In the genomic region with DNA sequence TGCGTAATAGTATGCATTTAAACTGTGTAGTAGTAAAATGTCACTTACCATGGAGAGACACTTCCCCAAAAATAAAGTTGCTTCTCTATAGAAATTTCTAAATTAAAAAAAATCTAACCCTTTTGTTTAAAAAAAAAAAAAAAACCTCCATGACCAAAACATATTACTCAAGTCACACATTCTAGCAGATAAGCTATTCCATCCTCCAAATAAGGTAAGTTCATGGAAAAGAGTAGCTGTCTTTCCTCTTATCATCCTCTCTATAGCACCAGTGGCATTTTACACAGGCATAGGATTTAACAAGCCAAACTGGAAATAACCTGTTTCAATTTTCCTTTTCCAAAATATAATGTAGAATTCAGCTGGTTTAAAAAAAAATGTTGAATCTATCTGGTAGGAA, we compare ENCODE assay signal across 18 cellular contexts. TPM values are rescaled to one million over a fixed set of nuclear protein-coding genes. Genes with fewer than 3 reads are reported as not detected.
DNase-seq lines count a peak whose midpoint lies in the region; ATAC-seq, FAIRE-seq and TF ChIP-seq lines count a peak whose summit lies in the region.
"Had no signal": no experiment of that assay in that cellular context is flagged by ENCODE, and none has a peak within 500 bp of the region (broad histone marks: within the 10 kb centered on the region; RNA-seq: fewer than 3 reads in every experiment).

No MANE protein-coding gene starts in this region.

- dilution Hi-C loops in IMR-90 (cut with HindIII; ENCODE audit: low sequenced_read_pairs, unreplicated experiment) = no loop called here

- H3K14ac ChIP-seq in IMR-90 (replicated peaks; ENCODE audit: low read depth, low read length) = no peak overlapping the region

- H3K4me1 ChIP-seq in IMR-90 (ENCODE audit: control insufficient read depth, insufficient read depth, low read length) (peaks cover 7% of the 10 kb centered on the region), HepG2 (ENCODE audit: insufficient read depth, low read length) (peaks cover 16% of the 10 kb centered on the region)
- H3K4me1 ChIP-seq: BE2C had no signal

- intact Hi-C loops in IMR-90 (cut with micrococcal nuclease) = no loop called here
- intact Hi-C loops in HepG2 (cut with micrococcal nuclease; ENCODE audit: unreplicated experiment) = no loop called here

- peaks cover 20 to 43% of the 10 kb centered on the region in 2 experiments for H3K79me1 ChIP-seq in IMR-90 (ENCODE audit: low read depth in 1 of 2, low read length in 2 of 2)

- TF ChIP-seq POLR2A in IMR-90 (IDR thresholded peaks at IDR 0.05; ENCODE audit: low read depth, low read length) (no peak), HepG2 (IDR thresholded peaks at IDR 0.05; ENCODE audit: insufficient read depth in 1 of 2, low read depth in 2 of 2, low read length in 2 of 2) (no peak)

- ATAC-seq in IMR-90 (ENCODE audit: low read depth) (no peak), HepG2 (no peak), GM18868 (IDR thresholded peaks at IDR 0.05; ENCODE audit: unreplicated experiment) (no peak), esophagus mucosa (no peak)

- no CpG with 5 or more reads among the region's 1 CpG for WGBS in IMR-90 (ENCODE audit: extremely low coverage in 2 of 2, insufficient read length in 1 of 2), 2 experiments
- 92% methylated on average over 1 of the region's 1 CpG for WGBS in HepG2 (ENCODE audit: low lambda C conversion rate)

- POLR2A ChIA-PET in IMR-90 (lab: Charles Lee; ENCODE audit: unreplicated experiment) = no interaction called here
- POLR2A ChIA-PET in HepG2 (lab: Yijun Ruan, JAX) = no interaction called here

- no peak overlapping the region for H2BK120ac ChIP-seq in IMR-90 (ENCODE audit: low read depth, low read length)

- no peak overlapping the region for H4K5ac ChIP-seq in IMR-90 (ENCODE audit: low read depth, low read length)

- no peak for TF ChIP-seq CTCF in IMR-90 (conservative IDR thresholded peaks at IDR 0.05; ENCODE audit: low read depth, low read length)
- no peak for TF ChIP-seq CTCF in HepG2 (CRISPR knock-in tag; IDR thresholded peaks at IDR 0.05)

- no peak for FAIRE-seq in HepG2 (lab: Jason Lieb, UNC)
- FAIRE-seq: H1 had no signal

- no peak overlapping the region for H3K18ac ChIP-seq in IMR-90 (ENCODE audit: low read depth, low read length)

- CTCF ChIA-PET in IMR-90 (lab: Yijun Ruan, JAX) = interaction anchor here (0.7 kb wide), 1 partner anchor 29 kb away, joined by 3 read pairs; no protein-coding TSS in a partner anchor
- CTCF ChIA-PET in HepG2 (lab: Yijun Ruan, JAX; ENCODE audit: low intra/inter-chr PET ratio, low total read pairs) = no interaction called here

- H2AFZ ChIP-seq in IMR-90 (replicated peaks; ENCODE audit: low read length, poor library complexity) (no peak overlapping the region), HepG2 (ENCODE audit: low read length) (no peak overlapping the region)

- peaks cover 4% of the 10 kb centered on the region for H4K20me1 ChIP-seq in IMR-90 (ENCODE audit: insufficient read depth, low read length)
- H4K20me1 ChIP-seq in HepG2 (ENCODE audit: insufficient read depth, low read length) = no peaks in the 10 kb centered on the region

- H4K8ac ChIP-seq in IMR-90 (ENCODE audit: low read depth in 2 of 2, low read length in 2 of 2) = no peak overlapping the region

- H3K9me3 ChIP-seq in IMR-90 (ENCODE audit: control insufficient read depth, insufficient read depth, low read length) (no peaks in the 10 kb centered on the region), HepG2 (ENCODE audit: low read length) (no peaks in the 10 kb centered on the region)
- H3K9me3 ChIP-seq: BE2C had no signal

- H3K36me3 ChIP-seq in IMR-90 (ENCODE audit: control insufficient read depth, insufficient read depth, low read length) (peaks cover 5% of the 10 kb centered on the region), HepG2 (replicated peaks in 1 of 2; ENCODE audit: control insufficient read depth in 1 of 2, insufficient read depth in 2 of 2, low read length in 2 of 2) (peaks cover 0 to 2% of the 10 kb centered on the region in 2 experiments; a peak in 2 of 5 replicates)
- H3K36me3 ChIP-seq: BE2C had no signal

- H2BK20ac ChIP-seq in IMR-90 (ENCODE audit: low read depth, low read length) = no peak overlapping the region

- H2BK15ac ChIP-seq in IMR-90 (ENCODE audit: low read depth, low read length) = no peak overlapping the region

- no peak for TF ChIP-seq EP300 in HepG2 (IDR thresholded peaks at IDR 0.05; ENCODE audit: low read depth in 2 of 2, low read length in 2 of 2)
- no peak for TF ChIP-seq EP300 in HepG2 (CRISPR knock-in tag; IDR thresholded peaks at IDR 0.05; ENCODE audit: borderline replicate concordance)

- peak overlapping the region; percentile 30 for H2BK5ac ChIP-seq in IMR-90 (ENCODE audit: low read depth, low read length, poor library complexity, severe bottlenecking)

- H3K56ac ChIP-seq in IMR-90 (ENCODE audit: extremely low read depth, insufficient read depth, low read length) = no peak overlapping the region

- no TSS peak for BruUV-seq in IMR-90 (replicated peaks; lab: Mats Ljungman, UMichigan)
- no TSS peak for BruUV-seq in HepG2 (replicated peaks; lab: Mats Ljungman, UMichigan)

- H3K9ac ChIP-seq in IMR-90 (ENCODE audit: low read depth, low read length) (no peak overlapping the region), HepG2 (ENCODE audit: insufficient read depth, low read depth, low read length) (no peak overlapping the region)

- H3K4me3 ChIP-seq in IMR-90 (ENCODE audit: insufficient read depth, low read depth, low read length) (no peak overlapping the region), HepG2 (replicated peaks in 1 of 3; ENCODE audit: insufficient read depth in 1 of 3, low read depth in 2 of 3, low read length in 3 of 3) (no peak overlapping the region; a peak in 1 of 6 replicates)

- no peak overlapping the region for H3K27ac ChIP-seq in IMR-90 (ENCODE audit: insufficient read depth, low read length)
- H3K27ac ChIP-seq in HepG2 (ENCODE audit: extremely low read length, insufficient read depth, low read length) = peak overlapping the region; percentile 30
- H3K27ac ChIP-seq: HL-60 had no signal

- no peak overlapping the region for H3K23ac ChIP-seq in IMR-90 (ENCODE audit: low read depth, low read length)

- no peak overlapping the region for H2AK9ac ChIP-seq in IMR-90 (replicated peaks; ENCODE audit: low read depth, low read length, poor library complexity)

- no peak overlapping the region for H2AK5ac ChIP-seq in IMR-90 (ENCODE audit: low read depth, low read length)

- no peak overlapping the region for H4K91ac ChIP-seq in IMR-90 (ENCODE audit: insufficient read depth, low read depth, low read length)

- H3K4me2 ChIP-seq in IMR-90 (ENCODE audit: low read depth, low read length) (no peak overlapping the region), HepG2 (ENCODE audit: low read depth, low read length) (no peak overlapping the region)

- H3K27me3 ChIP-seq in IMR-90 (ENCODE audit: control insufficient read depth, insufficient read depth, low read length) (no peaks in the 10 kb centered on the region), HepG2 (ENCODE audit: control insufficient read depth in 1 of 2, insufficient read depth in 2 of 2, low read length in 2 of 2) (no peaks in the 10 kb centered on the region)
- H3K27me3 ChIP-seq: BE2C had no signal

- no peak for DNase-seq in IMR-90
- DNase-seq in OCI-M1 (lab: John Stamatoyannopoulos, UW) = peak; percentile 53
- no peak for DNase-seq in HepG2 (ENCODE audit: low spot score)
- DNase-seq in NCI-H526 treated with DMSO at 0.1 percent for 48 hours (lab: John Stamatoyannopoulos, UW) = no peak
- DNase-seq: ACHN; BE2C; C1 segment of cervical spinal cord; CD4-positive, CD25-positive, alpha-beta regulatory T cell; CD8-positive, alpha-beta memory T cell; COR-L47; DMS79; GF-D8; H9; KG1 had no signal

- H3K4ac ChIP-seq in IMR-90 (ENCODE audit: low read depth, low read length) = no peak overlapping the region

- H3K9me1 ChIP-seq in IMR-90 (ENCODE audit: insufficient read depth, low read length) = peaks cover 12% of the 10 kb centered on the region

- in situ Hi-C loops in IMR-90 (cut with MboI; ENCODE audit: low sequenced_read_pairs) (no loop called here), HepG2 (cut with HindIII; ENCODE audit: extremely low pct_ligation_motif_present, low pct_unique_long_range_greater_than_20kb) (no loop called here)

- TF ChIP-seq RAD21 in IMR-90 (IDR thresholded peaks at IDR 0.05; ENCODE audit: low read length) (no peak), HepG2 (CRISPR knock-in tag; IDR thresholded peaks at IDR 0.05) (no peak)

- no peaks in the 10 kb centered on the region for H3K79me2 ChIP-seq in HepG2 (ENCODE audit: insufficient read depth, low read length)

TF ChIP-seq in IMR-90, 13 proteins besides CTCF, POLR2A, EP300 and RAD21 (continues in another document):
- TF ChIP-seq BHLHE40 (IDR thresholded peaks at IDR 0.05; ENCODE audit: low read depth, low read length) = no peak

TF ChIP-seq in HepG2, 621 proteins besides CTCF, POLR2A, EP300 and RAD21 (continues in another document):
- no peak for TF ChIP-seq JDP2 (CRISPR knock-in tag; IDR thresholded peaks at IDR 0.05; ENCODE audit: borderline replicate concordance)

RNA-seq across cellular contexts. Expression of gene LRRFIP2, which starts 57.4 kb away (rescaled TPM):
- total RNA-seq in IMR-90 (2012; rRNA removed) = 20.6 and 45.8 TPM in 2 replicates
- polyA plus RNA-seq in IMR-90 (2012; rRNA removed) = 27.6 and 31.0 TPM in 2 replicates
- polyA plus RNA-seq in IMR-90 (2012; cell fraction: cytosol; rRNA removed) = 6.4 and 9.3 TPM in 2 replicates
- polyA plus RNA-seq in IMR-90 (2012; cell fraction: nucleus; rRNA removed; ENCODE audit: low replicate concordance) = 8.9 and 43.4 TPM in 2 replicates
- 32.2 and 33.7 TPM in 2 replicates for total RNA-seq in HepG2 (2016; rRNA removed; fragmentation: Illumina TruSeq; extraction: Trizol)
- 27.4 and 28.7 TPM in 2 replicates for total RNA-seq in HepG2 (2016; cell fraction: cytosol; rRNA removed; fragmentation: Illumina TruSeq; extraction: Trizol; ENCODE audit: low read depth)
- total RNA-seq in HepG2 (2016; cell fraction: insoluble cytoplasmic fraction; rRNA removed; fragmentation: Illumina TruSeq; extraction: Trizol) = 27.5 and 33.1 TPM in 2 replicates
- 39.7 and 47.6 TPM in 2 replicates for total RNA-seq in HepG2 (2016; cell fraction: membrane; rRNA removed; fragmentation: Illumina TruSeq; extraction: Trizol)
- total RNA-seq in HepG2 (2016; cell fraction: nucleus; rRNA removed; fragmentation: Illumina TruSeq; extraction: Trizol) = 42.0 and 44.0 TPM in 2 replicates
- polyA plus RNA-seq in HepG2 (2011; rRNA removed) = 9.9 and 13.5 TPM in 2 replicates
- 7.4 and 9.3 TPM in 2 replicates for polyA plus RNA-seq in HepG2 (2011; cell fraction: cytosol; rRNA removed)
- 9.5 and 9.8 TPM in 2 replicates for polyA plus RNA-seq in HepG2 (2011; cell fraction: nucleus; rRNA removed)
- 18.5 and 20.9 TPM in 2 replicates for polyA plus RNA-seq in HepG2 (2012)
- polyA plus RNA-seq in HepG2 (2016; cell fraction: cytosol; fragmentation: Illumina TruSeq; extraction: Trizol; ENCODE audit: low read depth) = 22.9 and 27.7 TPM in 2 replicates
- polyA plus RNA-seq in HepG2 (2016; cell fraction: insoluble cytoplasmic fraction; fragmentation: Illumina TruSeq; extraction: Trizol; ENCODE audit: low read depth) = 32.7 and 34.9 TPM in 2 replicates
- polyA plus RNA-seq in HepG2 (2016; cell fraction: membrane; fragmentation: Illumina TruSeq; extraction: Trizol; ENCODE audit: low read depth) = 31.3 and 34.7 TPM in 2 replicates
- polyA plus RNA-seq in HepG2 (2016; cell fraction: nucleus; fragmentation: Illumina TruSeq; extraction: Trizol; ENCODE audit: insufficient read depth, low read depth) = 35.0 and 37.3 TPM in 2 replicates
- 10.3 and 20.6 TPM in 2 replicates for polyA minus RNA-seq in HepG2 (2011; rRNA and poly(A)+ RNA removed; ENCODE audit: low replicate concordance)
- 10.3 and 12.0 TPM in 2 replicates for polyA minus RNA-seq in HepG2 (2011; cell fraction: cytosol; rRNA and poly(A)+ RNA removed)
- polyA minus RNA-seq in HepG2 (2011; cell fraction: nucleus; rRNA and poly(A)+ RNA removed) = 69.1 and 70.6 TPM in 2 replicates
- 67.3 TPM for total RNA-seq in esophagus mucosa
